Comparison of ENCODE assay signal across 32 cellular contexts in genomic region chr11:123765601-123766000, GRCh38. TPM values are rescaled to one million over a fixed set of nuclear protein-coding genes. Genes with fewer than 3 reads are reported as not detected.
"Had no signal": no experiment of that assay in that cellular context is flagged by ENCODE, and none has a peak within 500 bp of the region (broad histone marks: within the 10 kb centered on the region; RNA-seq: fewer than 3 reads in every experiment).

No MANE protein-coding gene starts in this region.

- H3K4me1 Mint-ChIP-seq: stimulated activated effector memory CD8-positive, alpha-beta T cell treated with anti-CD3 and anti-CD28 coated beads, Interleukin-12 subunit alpha, Interleukin-12 subunit beta, amount 100 ng/mL, for 72 hours; stimulated activated memory B cell treated with anti-CD40 and anti-IgM and Interleukin-4, amounts not matched to agents 10 μg/mL and 1 μg/mL and 100 μg/mL, for 72 hours; stimulated activated naive B cell treated with anti-CD40 and anti-IgM and Interleukin-4, amounts not matched to agents 10 μg/mL and 1 μg/mL and 100 μg/mL, for 72 hours; stimulated activated naive CD8-positive, alpha-beta T cell treated with anti-CD3 and anti-CD28 coated beads, Interleukin-15, amount 100 ng/mL, for 72 hours had no signal

- H3K27ac Mint-ChIP-seq: stimulated activated effector memory CD8-positive, alpha-beta T cell treated with anti-CD3 and anti-CD28 coated beads, Interleukin-12 subunit alpha, Interleukin-12 subunit beta, amount 100 ng/mL, for 72 hours; stimulated activated memory B cell treated with anti-CD40 and anti-IgM and Interleukin-4, amounts not matched to agents 10 μg/mL and 1 μg/mL and 100 μg/mL, for 72 hours; stimulated activated naive B cell treated with anti-CD40 and anti-IgM and Interleukin-4, amounts not matched to agents 10 μg/mL and 1 μg/mL and 100 μg/mL, for 72 hours; stimulated activated naive CD8-positive, alpha-beta T cell treated with anti-CD3 and anti-CD28 coated beads, Interleukin-15, amount 100 ng/mL, for 72 hours; stimulated activated naive CD8-positive, alpha-beta T cell treated with anti-CD3 and anti-CD28 coated beads, Interleukin-15, Interleukin-2, amounts not matched to agents 100 ng/mL and 50 ng/mL, for 24 hours; type B pancreatic cell had no signal

- DNase-seq: stimulated activated CD4-positive, alpha-beta T cell treated with anti-CD3 and anti-CD28 coated beads, Interleukin-2, amount 100 ng/mL, for 48 hours; stimulated activated CD4-positive, alpha-beta T cell treated with anti-CD3 and anti-CD28 coated beads, Interleukin-4, amount 100 ng/mL, for 1 hour; stimulated activated CD4-positive, alpha-beta T cell treated with anti-CD3 and anti-CD28 coated beads, Interleukin-4, amount 100 ng/mL, for 24 hours; stimulated activated CD4-positive, alpha-beta T cell treated with anti-CD3 and anti-CD28 coated beads, Interleukin-4, amount 100 ng/mL, for 4 hours; stimulated activated CD8-positive, alpha-beta memory T cell treated with anti-CD3 and anti-CD28 coated beads, Interleukin-4, amount 100 ng/mL, for 48 hours; stimulated activated naive B cell treated with anti-CD40 and anti-IgM and Interleukin-4, amounts not matched to agents 10 μg/mL and 1 μg/mL and 100 μg/mL, for 72 hours; stimulated activated naive CD4-positive, alpha-beta T cell; stimulated activated naive CD4-positive, alpha-beta T cell treated with Interleukin-2 at 50 U/mL for 16 hours; stimulated activated naive CD8-positive, alpha-beta T cell treated with anti-CD3 and anti-CD28 coated beads, Interleukin-15, amount 100 ng/mL, for 72 hours; stimulated activated naive CD8-positive, alpha-beta T cell treated with anti-CD3 and anti-CD28 coated beads, Interleukin-15, Interleukin-2, amounts not matched to agents 100 U/mL and 50 U/mL, for 24 hours; stomach; substantia nigra; testis; thyroid gland; tibial artery; transverse colon; upper lobe of left lung; upper lobe of right lung; uterus had no signal

- H3K4me3 ChIP-seq: stomach, suprapubic skin, testis, thoracic aorta, thyroid gland, tibial artery, tibial nerve, transverse colon, upper lobe of left lung, upper lobe of right lung, uterus, vagina had no signal

- H3K9me3 ChIP-seq: testis, thyroid gland, upper lobe of right lung, uterus had no signal

- H3K27me3 ChIP-seq: stomach, suprapubic skin, testis, thyroid gland, tibial artery, tibial nerve, transverse colon, upper lobe of left lung, upper lobe of right lung, uterus, vagina had no signal

- H3K27ac ChIP-seq: stomach, suprapubic skin, testis, thoracic aorta, thyroid gland, tibial artery, tibial nerve, transverse colon, upper lobe of left lung, upper lobe of right lung, uterus, vagina had no signal

- H3K4me1 ChIP-seq: stomach, suprapubic skin, testis, thyroid gland, tibial artery, tibial nerve, transverse colon, upper lobe of left lung, upper lobe of right lung, uterus, vagina had no signal

- H3K36me3 Mint-ChIP-seq: stimulated activated effector memory CD8-positive, alpha-beta T cell treated with anti-CD3 and anti-CD28 coated beads, Interleukin-12 subunit alpha, Interleukin-12 subunit beta, amount 100 ng/mL, for 72 hours; type B pancreatic cell had no signal

- H3K27me3 Mint-ChIP-seq: type B pancreatic cell had no signal

- H3K4me3 Mint-ChIP-seq: stimulated activated effector memory CD8-positive, alpha-beta T cell treated with anti-CD3 and anti-CD28 coated beads, Interleukin-12 subunit alpha, Interleukin-12 subunit beta, amount 100 ng/mL, for 72 hours; stimulated activated memory B cell treated with anti-CD40 and anti-IgM and Interleukin-4, amounts not matched to agents 10 μg/mL and 1 μg/mL and 100 μg/mL, for 72 hours; stimulated activated naive B cell treated with anti-CD40 and anti-IgM and Interleukin-4, amounts not matched to agents 10 μg/mL and 1 μg/mL and 100 μg/mL, for 72 hours; stimulated activated naive CD8-positive, alpha-beta T cell treated with anti-CD3 and anti-CD28 coated beads, Interleukin-15, amount 100 ng/mL, for 72 hours; stimulated activated naive CD8-positive, alpha-beta T cell treated with anti-CD3 and anti-CD28 coated beads, Interleukin-15, Interleukin-2, amounts not matched to agents 100 ng/mL and 50 ng/mL, for 24 hours; type B pancreatic cell had no signal

- ATAC-seq: stimulated activated effector memory CD8-positive, alpha-beta T cell treated with anti-CD3 and anti-CD28 coated beads, Interleukin-12 subunit alpha, Interleukin-12 subunit beta, amount 100 ng/mL, for 72 hours; stimulated activated memory B cell treated with anti-CD40 and anti-IgM and Interleukin-4, amounts not matched to agents 10 μg/mL and 1 μg/mL and 100 μg/mL, for 72 hours; stimulated activated naive B cell treated with anti-CD40 and anti-IgM and Interleukin-4, amounts not matched to agents 10 μg/mL and 1 μg/mL and 100 μg/mL, for 72 hours; stimulated activated naive CD8-positive, alpha-beta T cell treated with anti-CD3 and anti-CD28 coated beads, Interleukin-15, amount 100 ng/mL, for 72 hours; stimulated activated naive CD8-positive, alpha-beta T cell treated with anti-CD3 and anti-CD28 coated beads, Interleukin-15, Interleukin-2, amounts not matched to agents 100 U/mL and 50 U/mL, for 24 hours; upper lobe of right lung had no signal

- H3K36me3 ChIP-seq: stomach, suprapubic skin, thoracic aorta, thyroid gland, tibial artery, tibial nerve, transverse colon, upper lobe of left lung, upper lobe of right lung, uterus, vagina had no signal

RNA-seq across cellular contexts. Expression of gene OR6X1, which starts 11.3 kb away (rescaled TPM):
- total RNA-seq: stomach, subcutaneous adipose tissue, suprapubic skin, temporal lobe, testis, thoracic aorta, thyroid gland, tibial nerve, upper lobe of left lung, upper lobe of right lung, ureter, urinary bladder, uterus, vagina had no signal
- polyA plus RNA-seq: stomach, thymus, urinary bladder had no signal

RNA-seq across cellular contexts. Expression of gene OR6M1, which starts 40.5 kb away (rescaled TPM):
- total RNA-seq: stomach, subcutaneous adipose tissue, suprapubic skin, temporal lobe, testis, thoracic aorta, thyroid gland, tibial nerve, transverse colon, upper lobe of left lung, upper lobe of right lung, ureter, urinary bladder, uterus, vagina had no signal
- polyA plus RNA-seq: stomach, thymus, urinary bladder had no signal
